31 cellular contexts compared by ENCODE assay signal in the genomic region with DNA sequence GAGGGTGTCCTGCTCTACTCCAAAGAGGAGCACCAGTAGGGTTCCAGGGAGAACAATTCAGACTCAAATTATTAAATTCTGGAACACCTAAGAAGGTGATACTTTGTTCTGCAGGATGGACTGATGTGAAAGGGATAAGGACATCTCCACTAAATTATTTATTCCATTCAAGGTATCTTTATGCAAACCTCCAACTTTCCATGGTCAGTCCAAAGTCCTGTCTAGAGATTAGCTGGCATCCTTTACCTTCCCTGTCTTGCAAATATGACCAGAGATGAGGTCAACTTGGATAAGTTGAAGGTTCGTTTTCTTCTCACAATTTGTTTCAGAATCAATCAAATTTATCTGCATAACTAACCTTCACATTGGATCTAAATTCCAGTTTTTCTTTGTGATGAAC. TPM values are rescaled to one million over a fixed set of nuclear protein-coding genes. Genes with fewer than 3 reads are reported as not detected.
DNase-seq lines count a peak whose midpoint lies in the region; ATAC-seq, FAIRE-seq and TF ChIP-seq lines count a peak whose summit lies in the region.
"Had no signal": no experiment of that assay in that cellular context is flagged by ENCODE, and none has a peak within 500 bp of the region (broad histone marks: within the 10 kb centered on the region; RNA-seq: fewer than 3 reads in every experiment).

No MANE protein-coding gene starts in this region.

- DNase-seq in HepG2 (ENCODE audit: low spot score), result peak; percentile 25
- DNase-seq in right lobe of liver, result no peak
- DNase-seq in OCI-LY7 (ENCODE audit: low spot score), result no peak
- no peak for DNase-seq in NCI-H524 treated with DMSO at 0.1 percent for 48 hours (lab: John Stamatoyannopoulos, UW)
- DNase-seq: 8988T; ACHN; AML-193; BE2C; C1 segment of cervical spinal cord; Caco-2; Calu3; CD4-positive, alpha-beta memory T cell; CD4-positive, alpha-beta T cell; CD4-positive, CD25-positive, alpha-beta regulatory T cell; CD8-positive, alpha-beta memory T cell; CD8-positive, alpha-beta T cell; COR-L47; DMS 273 treated with DMSO at 0.1 percent for 48 hours; DMS153; DMS53; DMS79; DMS79 treated with DMSO at 0.1 percent for 48 hours; DND-41; EL had no signal

- no peaks in the 10 kb centered on the region for H3K9me2 ChIP-seq in OCI-LY7 (ENCODE audit: insufficient read depth, low read length)

- in situ Hi-C loops in HepG2 (cut with HindIII; ENCODE audit: extremely low pct_ligation_motif_present, low pct_unique_long_range_greater_than_20kb), result no loop called here

- 4% methylated on average over 1 of the region's 1 CpG for WGBS in HepG2 (ENCODE audit: low lambda C conversion rate)
- 8% methylated on average over 1 of the region's 1 CpG for WGBS in right lobe of liver (ENCODE audit: insufficient coverage, low coverage, low lambda C conversion rate, missing lambda C conversion rate)

- H2AFZ ChIP-seq in HepG2 (ENCODE audit: low read length), result no peak overlapping the region
- H2AFZ ChIP-seq in OCI-LY7 (ENCODE audit: low read length), result peak overlapping the region; percentile 33; the same call in 1 of the 2 replicates

- intact Hi-C loops in HepG2 (cut with micrococcal nuclease; ENCODE audit: unreplicated experiment) (no loop called here), right lobe of liver (cut with DNase I) (no loop called here), OCI-LY7 (cut with micrococcal nuclease; ENCODE audit: unreplicated experiment) (no loop called here)

- H3K4me3 ChIP-seq in HepG2 (replicated peaks in 1 of 3; ENCODE audit: insufficient read depth in 1 of 3, low read depth in 2 of 3, low read length in 3 of 3) (no peak overlapping the region), right lobe of liver (no peak overlapping the region), OCI-LY7 (ENCODE audit: low read depth, low read length, poor library complexity, severe bottlenecking) (no peak overlapping the region)
- H3K4me3 ChIP-seq: A549; BLaER1; BLaER1 treated with 17β-estradiol and CSF1 and Interleukin-3, amounts not matched to agents 10 nM and 100 nM had no signal

- no peak for TF ChIP-seq CTCF in HepG2 (CRISPR knock-in tag; IDR thresholded peaks at IDR 0.05)
- no peak for TF ChIP-seq CTCF in right lobe of liver (IDR thresholded peaks at IDR 0.05)
- no peak for TF ChIP-seq CTCF in OCI-LY7 (conservative IDR thresholded peaks at IDR 0.05; ENCODE audit: low read length)

- peak overlapping the region; percentile 59 for H3K4me2 ChIP-seq in HepG2 (ENCODE audit: low read depth, low read length)
- no peak overlapping the region for H3K4me2 ChIP-seq in OCI-LY7 (ENCODE audit: low read length)
- H3K4me2 ChIP-seq: A549; BLaER1; BLaER1 treated with 17β-estradiol and CSF1 and Interleukin-3, amounts not matched to agents 10 nM and 100 nM had no signal

- POLR2A ChIA-PET in HepG2 (lab: Yijun Ruan, JAX), result interaction anchor here (1.3 to 2.4 kb wide), 4 partner anchors 8 to 66 kb away, joined by 3 to 21 read pairs (median 11); a partner anchor contains a TSS
- POLR2A ChIA-PET in OCI-LY7 (lab: Charles Lee), result interaction anchor here (0.6 to 2.9 kb wide), 5 partner anchors 8 to 67 kb away, joined by 3 to 9 read pairs (median 3); a partner anchor contains a TSS

- TF ChIP-seq POLR2A in HepG2 (IDR thresholded peaks at IDR 0.05; ENCODE audit: insufficient read depth in 1 of 2, low read depth in 2 of 2, low read length in 2 of 2) (no peak), right lobe of liver (IDR thresholded peaks at IDR 0.05) (no peak)

- H3K9ac ChIP-seq in HepG2 (ENCODE audit: insufficient read depth, low read depth, low read length), result peak overlapping the region; percentile 38; the same call in 1 of the 2 replicates
- H3K9ac ChIP-seq: BLaER1; BLaER1 treated with 17β-estradiol and CSF1 and Interleukin-3, amounts not matched to agents 10 nM and 100 nM had no signal

- H3K27ac ChIP-seq in HepG2 (ENCODE audit: extremely low read length, insufficient read depth, low read length), result peak overlapping the region; percentile 62
- no peak overlapping the region for H3K27ac ChIP-seq in right lobe of liver
- no peak overlapping the region for H3K27ac ChIP-seq in OCI-LY7 (ENCODE audit: low read depth, low read length, poor library complexity, severe bottlenecking)
- H3K27ac ChIP-seq: 22Rv1; A549; BLaER1; BLaER1 treated with 17β-estradiol and CSF1 and Interleukin-3, amounts not matched to agents 10 nM and 100 nM; C4-2B had no signal

- no peaks in the 10 kb centered on the region for H3K27me3 ChIP-seq in HepG2 (ENCODE audit: control insufficient read depth in 1 of 2, insufficient read depth in 2 of 2, low read length in 2 of 2)
- no peaks in the 10 kb centered on the region for H3K27me3 ChIP-seq in right lobe of liver
- H3K27me3 ChIP-seq: BE2C; BLaER1; BLaER1 treated with 17β-estradiol and CSF1 and Interleukin-3, amounts not matched to agents 10 nM and 100 nM had no signal

- ATAC-seq in HepG2, result peak; percentile 27; the same call in 2 of the 3 replicates
- no peak for ATAC-seq in right lobe of liver
- ATAC-seq: A549; CD8-positive, alpha-beta T cell had no signal

- H3K4me1 ChIP-seq in HepG2 (ENCODE audit: insufficient read depth, low read length) (peaks cover 49% of the 10 kb centered on the region), right lobe of liver (no peaks in the 10 kb centered on the region), OCI-LY7 (ENCODE audit: insufficient read depth, low read length, poor library complexity, severe bottlenecking) (peaks cover 11% of the 10 kb centered on the region)
- H3K4me1 ChIP-seq: A549; BE2C; BLaER1; BLaER1 treated with 17β-estradiol and CSF1 and Interleukin-3, amounts not matched to agents 10 nM and 100 nM; Caco-2 had no signal

- BruUV-seq in HepG2 (replicated peaks; lab: Mats Ljungman, UMichigan) (no TSS peak), OCI-LY7 (replicated peaks; lab: Mats Ljungman, UMichigan) (no TSS peak)

- no peak for TF ChIP-seq RAD21 in HepG2 (CRISPR knock-in tag; IDR thresholded peaks at IDR 0.05)

- TF ChIP-seq EP300 in HepG2 (IDR thresholded peaks at IDR 0.05; ENCODE audit: low read depth in 2 of 2, low read length in 2 of 2) (no peak), HepG2 (CRISPR knock-in tag; IDR thresholded peaks at IDR 0.05; ENCODE audit: borderline replicate concordance) (no peak)

- H3K9me3 ChIP-seq in HepG2 (ENCODE audit: low read length) (no peaks in the 10 kb centered on the region), right lobe of liver (no peaks in the 10 kb centered on the region), OCI-LY7 (ENCODE audit: low read length) (no peaks in the 10 kb centered on the region)
- H3K9me3 ChIP-seq: A549; BE2C; BLaER1; BLaER1 treated with 17β-estradiol and CSF1 and Interleukin-3, amounts not matched to agents 10 nM and 100 nM; Caco-2 had no signal

- no peak for FAIRE-seq in HepG2 (lab: Jason Lieb, UNC)
- FAIRE-seq: A204.1, A549, D721Med had no signal

- H3K36me3 ChIP-seq in HepG2 (replicated peaks in 1 of 2; ENCODE audit: control insufficient read depth in 1 of 2, insufficient read depth in 2 of 2, low read length in 2 of 2), result no peaks in the 10 kb centered on the region
- H3K36me3 ChIP-seq in right lobe of liver, result no peaks in the 10 kb centered on the region
- H3K36me3 ChIP-seq in OCI-LY7 (ENCODE audit: insufficient read depth, low read length), result no peaks in the 10 kb centered on the region
- H3K36me3 ChIP-seq: BE2C; BLaER1; BLaER1 treated with 17β-estradiol and CSF1 and Interleukin-3, amounts not matched to agents 10 nM and 100 nM had no signal

- H3K79me2 ChIP-seq in HepG2 (ENCODE audit: insufficient read depth, low read length) (no peaks in the 10 kb centered on the region), OCI-LY7 (ENCODE audit: insufficient read depth, low read depth, low read length) (no peaks in the 10 kb centered on the region)

- H4K20me1 ChIP-seq in HepG2 (ENCODE audit: insufficient read depth, low read length), result no peaks in the 10 kb centered on the region
- no peaks in the 10 kb centered on the region for H4K20me1 ChIP-seq in OCI-LY7 (ENCODE audit: insufficient read depth, low read length)
- H4K20me1 ChIP-seq: BLaER1; BLaER1 treated with 17β-estradiol and CSF1 and Interleukin-3, amounts not matched to agents 10 nM and 100 nM had no signal

- CTCF ChIA-PET in HepG2 (lab: Yijun Ruan, JAX; ENCODE audit: low intra/inter-chr PET ratio, low total read pairs), result no interaction called here
- CTCF ChIA-PET in OCI-LY7 (lab: Charles Lee; ENCODE audit: unreplicated experiment), result no interaction called here

TF ChIP-seq in HepG2, 621 proteins besides CTCF, POLR2A, EP300 and RAD21:
- TF ChIP-seq HNF4A (CRISPR knock-in tag; IDR thresholded peaks at IDR 0.05), result peak; percentile 72
- TF ChIP-seq MEIS2 (CRISPR knock-in tag; IDR thresholded peaks at IDR 0.05), result no peak
- TF ChIP-seq MIXL1 (CRISPR knock-in tag; IDR thresholded peaks at IDR 0.05), result 0 out of 2 replicates have a peak, but pooled peaks have one; percentile 11
- TF ChIP-seq HNF4G (IDR thresholded peaks at IDR 0.05; ENCODE audit: borderline replicate concordance, low read depth, low read length), result peak; percentile 50; the same call in 1 of the 2 replicates
- TF ChIP-seq HNF4G (CRISPR knock-in tag; IDR thresholded peaks at IDR 0.05; ENCODE audit: borderline replicate concordance, low read depth), result no peak

RNA-seq across cellular contexts. Expression of a gene that starts 8.7 kb away (rescaled TPM):
- total RNA-seq in HepG2 (2016; rRNA removed; fragmentation: Illumina TruSeq; extraction: Trizol), result 14.4 and 15.9 TPM in 2 replicates
- 2.7 and 3.1 TPM in 2 replicates for total RNA-seq in HepG2 (2016; cell fraction: cytosol; rRNA removed; fragmentation: Illumina TruSeq; extraction: Trizol; ENCODE audit: low read depth)
- 14.2 and 15.0 TPM in 2 replicates for total RNA-seq in HepG2 (2016; cell fraction: insoluble cytoplasmic fraction; rRNA removed; fragmentation: Illumina TruSeq; extraction: Trizol)
- 10.5 and 11.1 TPM in 2 replicates for total RNA-seq in HepG2 (2016; cell fraction: membrane; rRNA removed; fragmentation: Illumina TruSeq; extraction: Trizol)
- 15.9 and 16.7 TPM in 2 replicates for total RNA-seq in HepG2 (2016; cell fraction: nucleus; rRNA removed; fragmentation: Illumina TruSeq; extraction: Trizol)
- 5.5 and 8.0 TPM in 2 replicates for polyA plus RNA-seq in HepG2 (2011; rRNA removed)
- 3.3 and 5.2 TPM in 2 replicates for polyA plus RNA-seq in HepG2 (2011; cell fraction: cytosol; rRNA removed)
- polyA plus RNA-seq in HepG2 (2011; cell fraction: nucleus; rRNA removed), result 5.2 and 7.5 TPM in 2 replicates
- polyA plus RNA-seq in HepG2 (2012), result 5.4 and 9.0 TPM in 2 replicates
- 1.7 and 2.0 TPM in 2 replicates for polyA plus RNA-seq in HepG2 (2016; cell fraction: cytosol; fragmentation: Illumina TruSeq; extraction: Trizol; ENCODE audit: low read depth)
- polyA plus RNA-seq in HepG2 (2016; cell fraction: insoluble cytoplasmic fraction; fragmentation: Illumina TruSeq; extraction: Trizol; ENCODE audit: low read depth), result 13.8 and 14.0 TPM in 2 replicates
- polyA plus RNA-seq in HepG2 (2016; cell fraction: membrane; fragmentation: Illumina TruSeq; extraction: Trizol; ENCODE audit: low read depth), result 4.6 and 6.3 TPM in 2 replicates
- polyA plus RNA-seq in HepG2 (2016; cell fraction: nucleus; fragmentation: Illumina TruSeq; extraction: Trizol; ENCODE audit: insufficient read depth, low read depth), result 16.1 and 16.5 TPM in 2 replicates
- polyA minus RNA-seq in HepG2 (2011; rRNA and poly(A)+ RNA removed; ENCODE audit: low replicate concordance), result 9.7 and 13.9 TPM in 2 replicates
- polyA minus RNA-seq in HepG2 (2011; cell fraction: cytosol; rRNA and poly(A)+ RNA removed), result 5.6 and 6.5 TPM in 2 replicates
- polyA minus RNA-seq in HepG2 (2011; cell fraction: nucleus; rRNA and poly(A)+ RNA removed), result 21.5 and 26.5 TPM in 2 replicates
- 1 to 10 TPM; 4.3 to 7.2 (median 5.9) TPM for total RNA-seq in right lobe of liver
- total RNA-seq in OCI-LY7 (2014; rRNA removed; shearing (Covaris generic)), result 28.1 and 29.6 TPM in 2 replicates
- 33.9 and 37.8 TPM in 2 replicates for total RNA-seq in OCI-LY7 (2022)
